In genomic region chr5:173771058-173771742, GRCh38 we compare ENCODE assay signal across 18 cellular contexts.
DNase-seq lines count a peak whose midpoint lies in the region; ATAC-seq, FAIRE-seq and TF ChIP-seq lines count a peak whose summit lies in the region.
"Had no signal": no experiment of that assay in that cellular context is flagged by ENCODE, and none has a peak within 500 bp of the region (broad histone marks: within the 10 kb centered on the region; RNA-seq: fewer than 3 reads in every experiment).

No MANE protein-coding gene starts in this region.

- no peak overlapping the region for H3K4me3 ChIP-seq in endothelial cell of umbilical vein (replicated peaks in 1 of 3; ENCODE audit: insufficient read depth in 1 of 3, low read depth in 1 of 3, low read length in 3 of 3)
- H3K4me3 ChIP-seq in mucosa of descending colon, result no peak overlapping the region
- H3K4me3 ChIP-seq in testis, result no peak overlapping the region

- H3K9me3 ChIP-seq in endothelial cell of umbilical vein (replicated peaks; ENCODE audit: control insufficient read depth, insufficient read depth, low read length) (no peaks in the 10 kb centered on the region), mucosa of descending colon (no peaks in the 10 kb centered on the region), testis (no peaks in the 10 kb centered on the region)
- H3K9me3 ChIP-seq: BE2C had no signal

- H3K79me2 ChIP-seq in endothelial cell of umbilical vein (ENCODE audit: control insufficient read depth, insufficient read depth, low read length), result no peaks in the 10 kb centered on the region

- H3K27ac ChIP-seq in endothelial cell of umbilical vein (ENCODE audit: insufficient read depth, low read depth, low read length) (no peak overlapping the region), testis (no peak overlapping the region), foreskin keratinocyte (no peak overlapping the region)

- CTCF ChIA-PET in endothelial cell of umbilical vein (lab: Charles Lee), result interaction anchor here (1.8 kb wide), 1 partner anchor 154 kb away, joined by 4 read pairs; no protein-coding TSS in a partner anchor

- no peak overlapping the region for H3K4me2 ChIP-seq in endothelial cell of umbilical vein (ENCODE audit: insufficient read depth, low read length)

- H3K9ac ChIP-seq in endothelial cell of umbilical vein (replicated peaks; ENCODE audit: extremely low read depth, insufficient read depth, low read length), result no peak overlapping the region

- no TSS peak for BruUV-seq in endothelial cell of umbilical vein (replicated peaks; lab: Mats Ljungman, UMichigan)

- TF ChIP-seq CTCF in endothelial cell of umbilical vein (IDR thresholded peaks at IDR 0.05; ENCODE audit: extremely low read depth in 1 of 2, insufficient read depth in 1 of 2, low read depth in 1 of 2, low read length in 2 of 2), result no peak
- no peak for TF ChIP-seq CTCF in mucosa of descending colon (IDR thresholded peaks at IDR 0.05)
- TF ChIP-seq CTCF in testis (IDR thresholded peaks at IDR 0.05), result no peak
- no peak for TF ChIP-seq CTCF in foreskin keratinocyte (conservative IDR thresholded peaks at IDR 0.05)

- DNase-seq in NCI-H69 (lab: John Stamatoyannopoulos, UW) (peak; percentile 54), endothelial cell of umbilical vein (ENCODE audit: low read depth, low spot score) (peak; percentile 14), mucosa of descending colon (peak in 2 of 3 donors; percentile 61 to 73), testis (peak; percentile 53), UCSD-AML1 (lab: John Stamatoyannopoulos, UW; ENCODE audit: unreplicated experiment) (no peak), NAMALWA (ENCODE audit: low spot score) (no peak), foreskin keratinocyte (no peak)
- DNase-seq: activated CD4-positive, alpha-beta memory T cell treated with anti-CD3 and anti-CD28 coated beads, Interleukin-2, amount 10 ng/mL, durations not matched to agents 7 days and 5 days; activated naive CD8-positive, alpha-beta T cell treated with anti-CD3 and anti-CD28 coated beads for 36 hours; activated T-cell treated with anti-CD3 and anti-CD28 coated beads, Interleukin-2, amount 50 U/mL, for 48 hours; BE2C; DMS53; effector CD8-positive, alpha-beta T cell; NCI-H187 treated with DMSO at 0.1 percent for 48 hours; NCI-H524; stimulated activated CD4-positive, alpha-beta T cell treated with anti-CD3 and anti-CD28 coated beads, Interleukin-1b, Interleukin-23, amount 100 ng/mL, for 48 hours had no signal

- H3K4me1 ChIP-seq in endothelial cell of umbilical vein (ENCODE audit: control insufficient read depth, extremely low read depth, insufficient read depth, low read length) (peaks cover 7% of the 10 kb centered on the region), mucosa of descending colon (ENCODE audit: low read depth) (peaks cover 19% of the 10 kb centered on the region), testis (peaks cover 5% of the 10 kb centered on the region), foreskin keratinocyte (no peaks in the 10 kb centered on the region)

- peak overlapping the region; percentile 25 for H2AFZ ChIP-seq in endothelial cell of umbilical vein (ENCODE audit: low read depth, low read length)

- POLR2A ChIA-PET in endothelial cell of umbilical vein (lab: Charles Lee), result no interaction called here

- no peak for FAIRE-seq in endothelial cell of umbilical vein (lab: Jason Lieb, UNC)
- FAIRE-seq: bronchial epithelial cell had no signal

- H3K36me3 ChIP-seq in endothelial cell of umbilical vein (ENCODE audit: control insufficient read depth in 2 of 2, extremely low read depth in 1 of 2, insufficient read depth in 2 of 2, low read length in 2 of 2) (no peaks in the 10 kb centered on the region), mucosa of descending colon (ENCODE audit: low read depth) (no peaks in the 10 kb centered on the region), testis (ENCODE audit: low read depth, missing control alignments) (no peaks in the 10 kb centered on the region)
- H3K36me3 ChIP-seq: BE2C had no signal

- WGBS in testis, 2 donors, result 45 to 49% methylated on average over 23 to 25 of the region's 25 CpGs

- no peak for TF ChIP-seq POLR2A in endothelial cell of umbilical vein (IDR thresholded peaks at IDR 0.05; ENCODE audit: low read depth, low read length)
- TF ChIP-seq POLR2A in testis (IDR thresholded peaks at IDR 0.05), result no peak

- intact Hi-C loops in endothelial cell of umbilical vein (cut with micrococcal nuclease), result no loop called here
- intact Hi-C loops in mucosa of descending colon (cut with DNase I, micrococcal nuclease), result no loop called here
- intact Hi-C loops in testis (cut with DNase I; ENCODE audit: low total_unique reads), result no loop called here

- H4K20me1 ChIP-seq in endothelial cell of umbilical vein (replicated peaks; ENCODE audit: control insufficient read depth, extremely low read depth, insufficient read depth, low read length), result no peaks in the 10 kb centered on the region

- dilution Hi-C loops in endothelial cell of umbilical vein (cut with MboI; ENCODE audit: extremely low pct_ligation_motif_present, low sequenced_read_pairs), result no loop called here

- H3K27me3 ChIP-seq in endothelial cell of umbilical vein (ENCODE audit: control insufficient read depth in 2 of 2, insufficient read depth in 2 of 2, low read length in 2 of 2) (no peaks in the 10 kb centered on the region), testis (no peaks in the 10 kb centered on the region), foreskin keratinocyte (no peaks in the 10 kb centered on the region)
- H3K27me3 ChIP-seq: BE2C had no signal

- no peaks in the 10 kb centered on the region for H3K9me1 ChIP-seq in endothelial cell of umbilical vein (replicated peaks; ENCODE audit: control insufficient read depth, extremely low read depth, insufficient read depth, low read length)

- ATAC-seq in mucosa of descending colon, result peak; percentile 66
- no peak for ATAC-seq in foreskin keratinocyte
- ATAC-seq: SK-N-SH treated with all-trans-retinoic acid at 6 μM for 48 hours had no signal

TF ChIP-seq in endothelial cell of umbilical vein, 7 proteins besides CTCF, POLR2A, EP300 and RAD21:
- TF ChIP-seq EZH2 (IDR thresholded peaks at IDR 0.05; ENCODE audit: borderline replicate concordance, low read depth, low read length, severe bottlenecking) (no peak), FOS (IDR thresholded peaks at IDR 0.05; ENCODE audit: borderline replicate concordance, insufficient read depth, low read length) (no peak), POLR2AphosphoS5 (IDR thresholded peaks at IDR 0.05; ENCODE audit: insufficient read depth, low read depth, low read length) (no peak), MYC (IDR thresholded peaks at IDR 0.05; ENCODE audit: low read depth, low read length) (no peak)
- TF ChIP-seq, protein P1, sequence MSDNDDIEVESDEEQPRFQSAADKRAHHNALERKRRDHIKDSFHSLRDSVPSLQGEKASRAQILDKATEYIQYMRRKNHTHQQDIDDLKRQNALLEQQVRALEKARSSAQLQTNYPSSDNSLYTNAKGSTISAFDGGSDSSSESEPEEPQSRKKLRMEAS (IDR thresholded peaks at IDR 0.05; ENCODE audit: insufficient read depth, insufficient read length), result no peak

Comparison
In these comparisons a context has a peak if more than half of its experiments do, and no peak if none do; other contexts are left out.
1. DNase-seq: peak in NCI-H69 (single experiment), endothelial cell of umbilical vein (single experiment), mucosa of descending colon (2 of 3) and testis (single experiment); none in UCSD-AML1 (single experiment), NAMALWA (single experiment) and foreskin keratinocyte (0 of 2).